1 cellular context compared by ENCODE assay signal in the genomic region with DNA sequence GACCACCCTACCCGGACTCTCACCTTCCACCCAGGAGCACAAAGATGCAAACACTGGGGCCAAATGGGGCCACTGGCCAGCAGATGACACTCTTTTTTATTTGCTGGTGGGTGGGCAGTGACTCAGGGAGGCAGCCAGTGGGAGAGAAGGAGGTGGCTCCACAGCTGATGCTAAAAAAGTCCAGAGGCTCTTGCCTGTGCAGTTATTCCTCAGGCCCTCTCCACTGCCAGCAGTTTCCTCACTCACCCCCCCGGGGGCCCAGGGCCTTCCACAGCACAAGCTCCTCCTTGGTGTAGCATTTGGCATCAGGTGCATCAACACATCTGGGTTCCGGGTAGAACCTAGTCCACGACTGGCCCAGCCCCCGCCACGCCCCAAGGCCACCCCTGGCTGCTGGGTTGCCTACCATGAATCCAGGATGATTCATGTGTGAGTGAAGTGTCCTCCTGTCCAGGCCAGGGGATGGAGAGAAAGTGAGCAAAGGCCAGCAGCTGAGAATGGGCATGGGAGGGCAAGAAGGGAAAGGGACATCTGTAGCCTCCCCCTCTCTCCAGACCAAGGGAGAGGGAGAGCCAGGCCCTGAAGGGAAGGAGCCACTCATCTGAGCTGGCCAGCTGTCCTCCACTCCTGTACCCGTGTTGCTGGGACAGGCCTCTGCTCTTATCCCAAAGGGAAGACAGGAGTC.
TF ChIP-seq lines count a peak whose summit lies in the region.

No MANE protein-coding gene starts in this region.

TF ChIP-seq in HepG2, 621 proteins besides CTCF, POLR2A, EP300 and RAD21:
- TF ChIP-seq FOSL2 (CRISPR knock-in tag; IDR thresholded peaks at IDR 0.05) (0 out of 2 replicates have a peak, but pooled peaks have one; percentile 7), ZBTB21 (CRISPR knock-in tag; IDR thresholded peaks at IDR 0.05) (no peak)
TF ChIP-seq in HepG2: peak in this region for 1.
